In genomic region chr17:19378416-19379293, GRCh38 we compare ENCODE assay signal across 8 cellular contexts. TPM values are rescaled to one million over a fixed set of nuclear protein-coding genes. Genes with fewer than 3 reads are reported as not detected.
DNase-seq lines count a peak whose midpoint lies in the region; ATAC-seq and TF ChIP-seq lines count a peak whose summit lies in the region.

Gene MAPK7, plus strand, starts transcription at chr17:19378498. Its CDS starts 403 bp downstream, at chr17:19378901.

- H3K27me3 Mint-ChIP-seq in activated T-cell treated with anti-CD3 and anti-CD28 coated beads, Interleukin-2, amount 50 U/mL, for 72 hours (ENCODE audit: low read depth) = no peaks in the 10 kb centered on the region

- H3K36me3 Mint-ChIP-seq in activated T-cell treated with anti-CD3 and anti-CD28 coated beads, Interleukin-2, amount 50 U/mL, for 72 hours (ENCODE audit: insufficient read depth in 2 of 2) = peaks cover 0 to 4% of the 10 kb centered on the region in 2 donors

- peaks cover 0 to 15% (median 7%) of the 10 kb centered on the region in 4 donors for H3K4me1 ChIP-seq in right lobe of liver
- peaks cover 12 to 50% of the 10 kb centered on the region in 2 donors for H3K4me1 ChIP-seq in thoracic aorta (ENCODE audit: control insufficient read depth in 1 of 2, low read depth in 2 of 2)

- peak within 1 kb of the TSS; percentile 94 for H3K27ac Mint-ChIP-seq in activated T-cell treated with anti-CD3 and anti-CD28 coated beads, Interleukin-2, amount 50 U/mL, for 72 hours

- H3K27ac ChIP-seq in KOPT-K1 (ENCODE audit: low read depth, low read length, poor library complexity, severe bottlenecking) (peak within 1 kb of the TSS; percentile 73), right lobe of liver (peak within 1 kb of the TSS; percentile 86 to 94 (median 92)), thoracic aorta (peak within 1 kb of the TSS; percentile 93 to 95)

- peak; percentile 12 to 17 for ATAC-seq in activated T-cell treated with anti-CD3 and anti-CD28 coated beads, Interleukin-2, amount 50 U/mL, for 72 hours (replicated peaks in 1 of 2)
- ATAC-seq in right lobe of liver (peak in 1 of 4 donors; percentile 2), thoracic aorta (ENCODE audit: insufficient number of reproducible peaks, low FRiP score, low read depth) (no peak), HG03520 (IDR thresholded peaks at IDR 0.05; ENCODE audit: unreplicated experiment) (no peak)

- H3K36me3 ChIP-seq in KOPT-K1 (ENCODE audit: insufficient read depth, low read length) = peaks cover 42% of the 10 kb centered on the region
- peaks cover 0 to 23% (median 6%) of the 10 kb centered on the region in 4 donors for H3K36me3 ChIP-seq in right lobe of liver
- H3K36me3 ChIP-seq in thoracic aorta = peaks cover 22% of the 10 kb centered on the region

- TF ChIP-seq CTCF in right lobe of liver (IDR thresholded peaks at IDR 0.05) (no peak), thoracic aorta (IDR thresholded peaks at IDR 0.05) (no peak)

- no peaks in the 10 kb centered on the region for H3K9me3 Mint-ChIP-seq in activated T-cell treated with anti-CD3 and anti-CD28 coated beads, Interleukin-2, amount 50 U/mL, for 72 hours

- H3K4me3 Mint-ChIP-seq in activated T-cell treated with anti-CD3 and anti-CD28 coated beads, Interleukin-2, amount 50 U/mL, for 72 hours = peak within 1 kb of the TSS; percentile 90 to 100

- TF ChIP-seq POLR2A in right lobe of liver (IDR thresholded peaks at IDR 0.05) = no peak

- H3K4me1 Mint-ChIP-seq in activated T-cell treated with anti-CD3 and anti-CD28 coated beads, Interleukin-2, amount 50 U/mL, for 72 hours (ENCODE audit: low read depth) = peaks cover 31% of the 10 kb centered on the region

- 14% methylated on average over 13 of the region's 68 CpGs for WGBS in right lobe of liver (ENCODE audit: insufficient coverage, low coverage, low lambda C conversion rate, missing lambda C conversion rate)

- H3K27me3 ChIP-seq in right lobe of liver = no peaks in the 10 kb centered on the region
- no peaks in the 10 kb centered on the region for H3K27me3 ChIP-seq in thoracic aorta (replicated peaks; ENCODE audit: insufficient read depth)

- DNase-seq in activated T-cell treated with anti-CD3 and anti-CD28 coated beads, Interleukin-2, amount 50 U/mL, for 72 hours = no peak
- DNase-seq in activated T-cell treated with anti-CD3 and anti-CD28 coated beads for 4 hours (no peak), cerebellum (ENCODE audit: low spot score) (no peak), right lobe of liver (peak in 1 of 3 donors; percentile 59), thoracic aorta (ENCODE audit: low spot score) (no peak)
- no peak for DNase-seq in stimulated activated CD4-positive, alpha-beta T cell treated with anti-CD3 and anti-CD28 coated beads, Interleukin-4, amount 100 ng/mL, for 24 hours

- H3K4me3 ChIP-seq in right lobe of liver (peak within 1 kb of the TSS; percentile 65 to 86 (median 85)), thoracic aorta (peak within 1 kb of the TSS; percentile 85)

- intact Hi-C loops in right lobe of liver (cut with DNase I) = no loop called here

- H3K9me3 ChIP-seq in KOPT-K1 (ENCODE audit: insufficient read depth, low read length, poor library complexity, severe bottlenecking) (no peaks in the 10 kb centered on the region), right lobe of liver (no peaks in the 10 kb centered on the region), thoracic aorta (no peaks in the 10 kb centered on the region)

RNA-seq across cellular contexts. Expression of gene MAPK7, which starts in this region (rescaled TPM):
- 10 to 100 TPM; 13.6 to 16.7 TPM for total RNA-seq in activated T-cell treated with anti-CD3 and anti-CD28 coated beads, Interleukin-2, amount 50 U/mL, for 72 hours
- 19.2 TPM for total RNA-seq in cerebellum
- 1 to 10 TPM; 5.7 to 9.2 (median 6.7) TPM for total RNA-seq in right lobe of liver
- 10 to 100 TPM; 49.2 to 51.2 TPM for total RNA-seq in thoracic aorta

Comparison
In these comparisons a context has a peak if more than half of its experiments do, and no peak if none do; other contexts are left out.
1. ATAC-seq: peak in activated T-cell treated with anti-CD3 and anti-CD28 coated beads, Interleukin-2, amount 50 U/mL, for 72 hours (2 of 2); none in thoracic aorta (single experiment) and HG03520 (single experiment).
2. Peak in every context shown above with its lines, with median percentiles within 50 percentile points of each other: H3K27ac ChIP-seq.